Comparison of ENCODE assay signal across 8 cellular contexts in genomic region chr4:184310171-184310567, GRCh38.
DNase-seq lines count a peak whose midpoint lies in the region; ATAC-seq and TF ChIP-seq lines count a peak whose summit lies in the region.

No MANE protein-coding gene starts in this region.

- H3K36me3 Mint-ChIP-seq in CD4-positive, CD25-positive, alpha-beta regulatory T cell, result no peaks in the 10 kb centered on the region
- no peaks in the 10 kb centered on the region for H3K36me3 Mint-ChIP-seq in activated CD8-positive, alpha-beta T cell treated with anti-CD3 and anti-CD28 coated beads for 36 hours (ENCODE audit: low read depth)

- H3K9me3 Mint-ChIP-seq in CD4-positive, CD25-positive, alpha-beta regulatory T cell, result peaks cover 0 to 2% (median 0%) of the 10 kb centered on the region in 7 donors
- H3K9me3 Mint-ChIP-seq in activated CD8-positive, alpha-beta T cell treated with anti-CD3 and anti-CD28 coated beads for 36 hours, result no peaks in the 10 kb centered on the region

- CTCF ChIA-PET in activated CD8-positive, alpha-beta T cell treated with anti-CD3 and anti-CD28 coated beads for 36 hours (lab: Charles Lee), result interaction anchor here (0.9 to 3.5 kb wide), 8 partner anchors 8 to 107 kb away, joined by 3 to 16 read pairs (median 4); no protein-coding TSS in a partner anchor
- CTCF ChIA-PET in RWPE1 (lab: Yijun Ruan, JAX), result interaction anchor here (0.6 kb wide), 1 partner anchor 23 kb away, joined by 3 read pairs; no protein-coding TSS in a partner anchor

- no peaks in the 10 kb centered on the region for H3K9me3 ChIP-seq in CD4-positive, CD25-positive, alpha-beta regulatory T cell (ENCODE audit: control insufficient read depth in 2 of 2, low read length in 2 of 2)

- H3K4me3 ChIP-seq in CD4-positive, CD25-positive, alpha-beta regulatory T cell (ENCODE audit: low read depth, low read length), result no peak overlapping the region

- H3K27me3 Mint-ChIP-seq in CD4-positive, CD25-positive, alpha-beta regulatory T cell, result no peaks in the 10 kb centered on the region
- no peaks in the 10 kb centered on the region for H3K27me3 Mint-ChIP-seq in activated CD8-positive, alpha-beta T cell treated with anti-CD3 and anti-CD28 coated beads for 36 hours

- intact Hi-C loops in activated CD8-positive, alpha-beta T cell treated with anti-CD3 and anti-CD28 coated beads for 36 hours (cut with micrococcal nuclease), result loop anchor here (5.0 to 10.0 kb wide), 4 partner anchors 45 to 227 kb away; no protein-coding TSS in a partner anchor

- ATAC-seq in CD4-positive, CD25-positive, alpha-beta regulatory T cell (ENCODE audit: low read depth in 2 of 2), result peak; percentile 65 to 70
- ATAC-seq in HG03280 (IDR thresholded peaks at IDR 0.05; ENCODE audit: unreplicated experiment) (peak; percentile 38), GM19455 (IDR thresholded peaks at IDR 0.05; ENCODE audit: unreplicated experiment) (no peak), GM18868 (IDR thresholded peaks at IDR 0.05; ENCODE audit: unreplicated experiment) (no peak)
- ATAC-seq in activated CD8-positive, alpha-beta T cell treated with anti-CD3 and anti-CD28 coated beads for 36 hours, result peak; percentile 51

- peak; percentile 60 for TF ChIP-seq CTCF in activated CD8-positive, alpha-beta T cell treated with anti-CD3 and anti-CD28 coated beads for 36 hours (IDR thresholded peaks at IDR 0.05)
- no peak for TF ChIP-seq CTCF in RWPE1 (conservative IDR thresholded peaks at IDR 0.05; ENCODE audit: low read depth)

- peaks cover 15% of the 10 kb centered on the region for H3K4me1 ChIP-seq in CD4-positive, CD25-positive, alpha-beta regulatory T cell (ENCODE audit: control insufficient read depth, insufficient read depth, low read length, poor library complexity, severe bottlenecking)

- H3K4me3 Mint-ChIP-seq in CD4-positive, CD25-positive, alpha-beta regulatory T cell, result peak overlapping the region in 2 of 4 donors; percentile 15 to 36
- H3K4me3 Mint-ChIP-seq in activated CD8-positive, alpha-beta T cell treated with anti-CD3 and anti-CD28 coated beads for 36 hours, result peak overlapping the region; percentile 18

- DNase-seq in CD4-positive, CD25-positive, alpha-beta regulatory T cell, result peak in 2 of 3 donors; percentile 37 to 75
- peak; percentile 72 for DNase-seq in activated CD8-positive, alpha-beta T cell treated with anti-CD3 and anti-CD28 coated beads for 36 hours
- DNase-seq in iPS-NIHi7 (ENCODE audit: extremely low spot score) (peak; percentile 52), RWPE1 (ENCODE audit: low spot score) (no peak), DMS114 treated with DMSO at 0.1 percent for 48 hours (lab: John Stamatoyannopoulos, UW; ENCODE audit: unreplicated experiment) (no peak)

- POLR2A ChIA-PET in activated CD8-positive, alpha-beta T cell treated with anti-CD3 and anti-CD28 coated beads for 36 hours (lab: Charles Lee), result no interaction called here
- POLR2A ChIA-PET in RWPE1 (lab: Yijun Ruan, JAX; ENCODE audit: low non-redundant PET), result no interaction called here

- H3K36me3 ChIP-seq in CD4-positive, CD25-positive, alpha-beta regulatory T cell (ENCODE audit: control insufficient read depth, insufficient read depth, low read length), result no peaks in the 10 kb centered on the region

- H3K27ac Mint-ChIP-seq in CD4-positive, CD25-positive, alpha-beta regulatory T cell, result peak overlapping the region; percentile 74 to 95 (median 79)
- peak overlapping the region; percentile 88 for H3K27ac Mint-ChIP-seq in activated CD8-positive, alpha-beta T cell treated with anti-CD3 and anti-CD28 coated beads for 36 hours

- H3K4me1 Mint-ChIP-seq in CD4-positive, CD25-positive, alpha-beta regulatory T cell, result peaks cover 5 to 31% (median 15%) of the 10 kb centered on the region in 4 donors
- peaks cover 68% of the 10 kb centered on the region for H3K4me1 Mint-ChIP-seq in activated CD8-positive, alpha-beta T cell treated with anti-CD3 and anti-CD28 coated beads for 36 hours (ENCODE audit: low read depth)

- peak overlapping the region; percentile 10 for H3K27ac ChIP-seq in CD4-positive, CD25-positive, alpha-beta regulatory T cell (ENCODE audit: insufficient read depth, low read length, poor library complexity, severe bottlenecking)
- no peak overlapping the region for H3K27ac ChIP-seq in RWPE1

- H3K27me3 ChIP-seq in CD4-positive, CD25-positive, alpha-beta regulatory T cell (ENCODE audit: control insufficient read depth, insufficient read depth, low read length), result no peaks in the 10 kb centered on the region

Comparison
In these comparisons a context has a peak if more than half of its experiments do, and no peak if none do; other contexts are left out.
1. ATAC-seq: peak in CD4-positive, CD25-positive, alpha-beta regulatory T cell (2 of 2), HG03280 (single experiment) and activated CD8-positive, alpha-beta T cell treated with anti-CD3 and anti-CD28 coated beads for 36 hours (single experiment); none in GM19455 (single experiment) and GM18868 (single experiment).
2. DNase-seq: peak in CD4-positive, CD25-positive, alpha-beta regulatory T cell (2 of 3), activated CD8-positive, alpha-beta T cell treated with anti-CD3 and anti-CD28 coated beads for 36 hours (single experiment) and iPS-NIHi7 (single experiment); none in RWPE1 (single experiment) and DMS114 treated with DMSO at 0.1 percent for 48 hours (single experiment).